36 cellular contexts compared by ENCODE assay signal in genomic region chr11:28569099-28569498, GRCh38.
"Had no signal": no experiment of that assay in that cellular context is flagged by ENCODE, and none has a peak within 500 bp of the region (broad histone marks: within the 10 kb centered on the region; RNA-seq: fewer than 3 reads in every experiment).

No MANE protein-coding gene starts in this region.

- H3K36me3 Mint-ChIP-seq: activated naive CD4-positive, alpha-beta T cell treated with anti-CD3 and anti-CD28 coated beads, Interleukin-2, amount 10 ng/mL, durations not matched to agents 7 days and 5 days; activated naive CD4-positive, alpha-beta T cell treated with anti-CD3 and anti-CD28 coated beads, Interleukin-2, amount 50 U/mL, for 24 hours; activated naive CD8-positive, alpha-beta T cell; activated naive CD8-positive, alpha-beta T cell treated with anti-CD3 and anti-CD28 coated beads for 36 hours; activated naive CD8-positive, alpha-beta T cell treated with anti-CD3 and anti-CD28 coated beads, Interleukin-2, amount 10 ng/mL, durations not matched to agents 7 days and 5 days; brain had no signal

- H3K4me3 Mint-ChIP-seq: activated naive CD4-positive, alpha-beta T cell treated with anti-CD3 and anti-CD28 coated beads for 36 hours; activated naive CD4-positive, alpha-beta T cell treated with anti-CD3 and anti-CD28 coated beads, Interleukin-2, amount 10 ng/mL, durations not matched to agents 7 days and 5 days; activated naive CD4-positive, alpha-beta T cell treated with anti-CD3 and anti-CD28 coated beads, Interleukin-2, amount 50 U/mL, for 24 hours; activated naive CD8-positive, alpha-beta T cell; activated naive CD8-positive, alpha-beta T cell treated with anti-CD3 and anti-CD28 coated beads for 36 hours; activated naive CD8-positive, alpha-beta T cell treated with anti-CD3 and anti-CD28 coated beads, Interleukin-2, amount 10 ng/mL, durations not matched to agents 7 days and 5 days; activated naive CD8-positive, alpha-beta T cell treated with anti-CD3 and anti-CD28 coated beads, Interleukin-2, amount 50 U/mL, for 24 hours; activated T-cell treated with anti-CD3 and anti-CD28 coated beads, Interleukin-2, amount 50 U/mL, for 24 hours; activated T-cell treated with anti-CD3 and anti-CD28 coated beads, Interleukin-2, amount 50 U/mL, for 4 hours; activated T-cell treated with anti-CD3 and anti-CD28 coated beads, Interleukin-2, amount 50 U/mL, for 72 hours; activated T-helper 1 cell treated with anti-CD3 and anti-CD28 coated beads, Interleukin-12 subunit alpha, Interleukin-12 subunit beta, Interleukin-2, Interleukin-4 antibody, amounts not matched to agents 30 ng/mL and 10 ng/mL and 1 ng/mL, durations not matched to agents 14 hours and 24 hours and 36 hours; activated T-helper 17 cell treated with anti-CD3 and anti-CD28 coated beads, Interleukin-2, amount 50 U/mL, for 72 hours; brain; central memory CD8-positive, alpha-beta T cell had no signal

- H3K27me3 Mint-ChIP-seq: activated naive CD8-positive, alpha-beta T cell treated with anti-CD3 and anti-CD28 coated beads, Interleukin-2, amount 10 ng/mL, durations not matched to agents 7 days and 5 days; activated naive CD8-positive, alpha-beta T cell treated with anti-CD3 and anti-CD28 coated beads, Interleukin-2, amount 50 U/mL, for 24 hours; activated T-cell treated with anti-CD3 and anti-CD28 coated beads, Interleukin-2, amount 50 U/mL, for 24 hours; activated T-helper 17 cell treated with anti-CD3 and anti-CD28 coated beads, Interleukin-2, amount 50 U/mL, for 72 hours; brain; central memory CD8-positive, alpha-beta T cell had no signal

- H3K27ac Mint-ChIP-seq: activated naive CD4-positive, alpha-beta T cell treated with anti-CD3 and anti-CD28 coated beads for 36 hours; activated naive CD4-positive, alpha-beta T cell treated with anti-CD3 and anti-CD28 coated beads, Interleukin-2, amount 10 ng/mL, durations not matched to agents 7 days and 5 days; activated naive CD4-positive, alpha-beta T cell treated with anti-CD3 and anti-CD28 coated beads, Interleukin-2, amount 50 U/mL, for 24 hours; activated naive CD4-positive, alpha-beta T cell treated with anti-CD3 and anti-CD28 coated beads, Interleukin-2, amount 50 U/mL, for 72 hours; activated naive CD8-positive, alpha-beta T cell; activated naive CD8-positive, alpha-beta T cell treated with anti-CD3 and anti-CD28 coated beads for 36 hours; activated naive CD8-positive, alpha-beta T cell treated with anti-CD3 and anti-CD28 coated beads, Interleukin-2, amount 10 ng/mL, durations not matched to agents 7 days and 5 days; activated naive CD8-positive, alpha-beta T cell treated with anti-CD3 and anti-CD28 coated beads, Interleukin-2, amount 50 U/mL, for 24 hours; activated T-cell treated with anti-CD3 and anti-CD28 coated beads, Interleukin-2, amount 50 U/mL, for 24 hours; activated T-cell treated with anti-CD3 and anti-CD28 coated beads, Interleukin-2, amount 50 U/mL, for 72 hours; activated T-helper 1 cell treated with anti-CD3 and anti-CD28 coated beads, Interleukin-12 subunit alpha, Interleukin-12 subunit beta, Interleukin-2, Interleukin-4 antibody, amounts not matched to agents 30 ng/mL and 10 ng/mL and 1 ng/mL, durations not matched to agents 14 hours and 24 hours and 36 hours; activated T-helper 17 cell treated with anti-CD3 and anti-CD28 coated beads, Interleukin-2, amount 50 U/mL, for 72 hours; activated T-helper 2 cell treated with anti-CD3 and anti-CD28 coated beads, Interferon-gamma antibody, Interleukin-2, Interleukin-4, amounts not matched to agents 10 μg/mL and 5 μg/mL and 100 μg/mL, durations not matched to agents 14 hours and 24 hours and 36 hours; brain had no signal

- DNase-seq: activated effector memory CD4-positive, alpha-beta T cell treated with anti-CD3 and anti-CD28 coated beads, Interleukin-2, amount 50 U/mL, for 16 hours; activated effector memory CD4-positive, alpha-beta T cell treated with Interleukin-2 at 50 U/mL for 16 hours; activated gamma-delta T cell; activated gamma-delta T cell treated with Interleukin-2 at 50 U/mL for 16 hours; activated naive CD4-positive, alpha-beta T cell; activated naive CD4-positive, alpha-beta T cell treated with anti-CD3 and anti-CD28 coated beads for 36 hours; activated naive CD4-positive, alpha-beta T cell treated with anti-CD3 and anti-CD28 coated beads, Interleukin-2, amount 10 ng/mL, durations not matched to agents 7 days and 5 days; activated naive CD4-positive, alpha-beta T cell treated with anti-CD3 and anti-CD28 coated beads, Interleukin-2, amount 50 U/mL, for 16 hours; activated naive CD4-positive, alpha-beta T cell treated with Interleukin-2 at 50 U/mL for 16 hours; activated naive CD8-positive, alpha-beta T cell treated with anti-CD3 and anti-CD28 coated beads for 36 hours; activated naive CD8-positive, alpha-beta T cell treated with anti-CD3 and anti-CD28 coated beads, Interleukin-2, amount 10 ng/mL, durations not matched to agents 7 days and 5 days; activated naive CD8-positive, alpha-beta T cell treated with anti-CD3 and anti-CD28 coated beads, Interleukin-2, amount 50 U/mL, for 24 hours; activated T-cell treated with anti-CD3 and anti-CD28 coated beads for 4 hours; activated T-cell treated with anti-CD3 and anti-CD28 coated beads, Interleukin-2, amount 50 U/mL, for 1 hour; activated T-cell treated with anti-CD3 and anti-CD28 coated beads, Interleukin-2, amount 50 U/mL, for 24 hours; activated T-cell treated with anti-CD3 and anti-CD28 coated beads, Interleukin-2, amount 50 U/mL, for 4 hours; activated T-cell treated with anti-CD3 and anti-CD28 coated beads, Interleukin-2, amount 50 U/mL, for 48 hours; activated T-cell treated with anti-CD3 and anti-CD28 coated beads, Interleukin-2, amount 50 U/mL, for 72 hours; adrenal gland; amniotic stem cell; aorta; body of pancreas; brain microvascular endothelial cell; central memory CD4-positive, alpha-beta T cell; cerebellar nuclear complex had no signal

- H3K4me3 ChIP-seq: adrenal gland, ascending aorta, body of pancreas, breast epithelium, cardiac muscle cell had no signal

- H3K9me3 Mint-ChIP-seq: activated naive CD4-positive, alpha-beta T cell treated with anti-CD3 and anti-CD28 coated beads, Interleukin-2, amount 10 ng/mL, durations not matched to agents 7 days and 5 days; activated T-cell treated with anti-CD3 and anti-CD28 coated beads, Interleukin-2, amount 50 U/mL, for 24 hours; activated T-helper 17 cell treated with anti-CD3 and anti-CD28 coated beads, Interleukin-2, amount 50 U/mL, for 72 hours had no signal

- H3K4me1 Mint-ChIP-seq: activated naive CD4-positive, alpha-beta T cell treated with anti-CD3 and anti-CD28 coated beads, Interleukin-2, amount 10 ng/mL, durations not matched to agents 7 days and 5 days; activated naive CD4-positive, alpha-beta T cell treated with anti-CD3 and anti-CD28 coated beads, Interleukin-2, amount 50 U/mL, for 24 hours; activated naive CD8-positive, alpha-beta T cell treated with anti-CD3 and anti-CD28 coated beads, Interleukin-2, amount 10 ng/mL, durations not matched to agents 7 days and 5 days; activated naive CD8-positive, alpha-beta T cell treated with anti-CD3 and anti-CD28 coated beads, Interleukin-2, amount 50 U/mL, for 24 hours; activated T-helper 17 cell treated with anti-CD3 and anti-CD28 coated beads, Interleukin-2, amount 50 U/mL, for 72 hours; central memory CD8-positive, alpha-beta T cell had no signal

- H3K9me3 ChIP-seq: adrenal gland, ascending aorta, body of pancreas, breast epithelium had no signal

- H3K27me3 ChIP-seq: adrenal gland, ascending aorta, body of pancreas, brain microvascular endothelial cell, breast epithelium, cardiac muscle cell had no signal

- H3K27ac ChIP-seq: adrenal gland, body of pancreas, brain microvascular endothelial cell, breast epithelium, cardiac muscle cell had no signal

- H3K4me1 ChIP-seq: body of pancreas, breast epithelium had no signal

- H3K36me3 ChIP-seq: adrenal gland, ascending aorta, brain microvascular endothelial cell, breast epithelium, cardiac muscle cell had no signal

- ATAC-seq: activated naive CD4-positive, alpha-beta T cell treated with anti-CD3 and anti-CD28 coated beads, Interleukin-2, amount 50 U/mL, for 72 hours; activated naive CD8-positive, alpha-beta T cell treated with anti-CD3 and anti-CD28 coated beads, Interleukin-2, amount 50 U/mL, for 24 hours; activated T-cell treated with anti-CD3 and anti-CD28 coated beads, Interleukin-2, amount 50 U/mL, for 4 hours; activated T-cell treated with anti-CD3 and anti-CD28 coated beads, Interleukin-2, amount 50 U/mL, for 72 hours; activated T-helper 17 cell treated with anti-CD3 and anti-CD28 coated beads, Interleukin-2, amount 50 U/mL, for 72 hours; body of pancreas had no signal
